In genomic region chr10:89701238-89702120, GRCh38 we compare ENCODE assay signal across 8 cellular contexts. TPM values are rescaled to one million over a fixed set of nuclear protein-coding genes. Genes with fewer than 3 reads are reported as not detected.
DNase-seq lines count a peak whose midpoint lies in the region; ATAC-seq and TF ChIP-seq lines count a peak whose summit lies in the region.

TSS of gene KIF20B (plus strand) at chr10:89701590. CDS start at chr10:89705295, 3,705 bp downstream.

- H3K9me3 ChIP-seq in heart right ventricle = no peaks in the 10 kb centered on the region
- H3K9me3 ChIP-seq in upper lobe of right lung = no peaks in the 10 kb centered on the region

- 1% methylated on average over 48 of the region's 48 CpGs for WGBS in heart right ventricle, 2 donors

- H3K27ac ChIP-seq in heart right ventricle (peak within 1 kb of the TSS; percentile 57 to 91 (median 83)), upper lobe of right lung (peak within 1 kb of the TSS; percentile 92)

- DNase-seq in GM13977 (ENCODE audit: low spot score) (peak; percentile 91), NCI-H146 treated with DMSO at 0.1 percent for 48 hours (lab: John Stamatoyannopoulos, UW; ENCODE audit: unreplicated experiment) (peak; percentile 97), amniotic stem cell (lab: John Stamatoyannopoulos, UW) (peak; percentile 95), heart right ventricle (peak; percentile 95 to 96), posterior cingulate gyrus (peak; percentile 94 to 99 (median 96)), upper lobe of right lung (peak; percentile 98)

- ATAC-seq in HG02884 (IDR thresholded peaks at IDR 0.05; ENCODE audit: unreplicated experiment) (peak; percentile 97), heart right ventricle (peak; percentile 100), upper lobe of right lung (peak; percentile 100)

- peaks cover 0 to 17% (median 12%) of the 10 kb centered on the region in 9 donors for H3K4me1 ChIP-seq in heart right ventricle
- H3K4me1 ChIP-seq in upper lobe of right lung = peaks cover 7% of the 10 kb centered on the region

- in situ Hi-C loops in GM13977 (cut with MboI; ENCODE audit: low pct_unique_long_range_greater_than_20kb, low sequenced_read_pairs, unreplicated experiment) = no loop called here

- H3K27me3 ChIP-seq in heart right ventricle (no peaks in the 10 kb centered on the region), upper lobe of right lung (no peaks in the 10 kb centered on the region)

- H3K4me3 ChIP-seq in heart right ventricle = peak within 1 kb of the TSS; percentile 53 to 77 (median 67)
- H3K4me3 ChIP-seq in upper lobe of right lung = peak within 1 kb of the TSS; percentile 82

- H3K36me3 ChIP-seq in heart right ventricle = no peaks in the 10 kb centered on the region
- no peaks in the 10 kb centered on the region for H3K36me3 ChIP-seq in upper lobe of right lung

- TF ChIP-seq CTCF in GM13977 (IDR thresholded peaks at IDR 0.05; ENCODE audit: extremely low read depth, insufficient read depth, missing control alignments) = peak; percentile 47
- peak in 8 of 9 donors; percentile 32 to 78 (median 54) for TF ChIP-seq CTCF in heart right ventricle (IDR thresholded peaks at IDR 0.05)
- TF ChIP-seq CTCF in upper lobe of right lung (IDR thresholded peaks at IDR 0.05) = peak; percentile 32

- intact Hi-C loops in T-helper 1 cell treated with Interleukin-12 subunit alpha and Interleukin-12 subunit beta and Interleukin-4 antibody, amounts not matched to agents 30 ng/mL and 1 ng/mL, for 36 hours (cut with micrococcal nuclease) = loop anchor here (1.0 to 10.0 kb wide), 16 partner anchors 38 to 1884 kb away; partner anchors contain the start of genes ATAD1, FAS, IFIT1 and IFIT5
- intact Hi-C loops in heart right ventricle (cut with DNase I) (loop anchor here in 8 of 10 donors (1.0 to 10.0 kb wide), 9 partner anchors 54 to 277 kb away; partner anchors contain the start of gene PANK1 (in 5 of the 8)), posterior cingulate gyrus (cut with DNase I) (loop anchor here (2.0 to 10.0 kb wide), 3 partner anchors 57 to 487 kb away; partner anchors contain the start of gene PANK1), upper lobe of right lung (cut with DNase I) (no loop called here)

RNA-seq across cellular contexts. Expression of gene KIF20B, which starts in this region (rescaled TPM):
- total RNA-seq in T-helper 1 cell treated with Interleukin-12 subunit alpha and Interleukin-12 subunit beta and Interleukin-4 antibody, amounts not matched to agents 30 ng/mL and 1 ng/mL, for 36 hours = 45.1 and 49.4 TPM in 2 replicates
- total RNA-seq in heart right ventricle (1 to 10 TPM; 1.5 to 8.5 (median 3.2) TPM), upper lobe of right lung (5.1 TPM)
- polyA plus RNA-seq in heart right ventricle = under 1 TPM; 0.74 to 0.88 TPM

Comparison
In these comparisons a context has a peak if more than half of its experiments do, and no peak if none do; other contexts are left out.
1. Peak in every context shown above with its lines: DNase-seq, ATAC-seq, H3K4me3 ChIP-seq and H3K27ac ChIP-seq.